2 cellular contexts compared by ENCODE assay signal in the genomic region with DNA sequence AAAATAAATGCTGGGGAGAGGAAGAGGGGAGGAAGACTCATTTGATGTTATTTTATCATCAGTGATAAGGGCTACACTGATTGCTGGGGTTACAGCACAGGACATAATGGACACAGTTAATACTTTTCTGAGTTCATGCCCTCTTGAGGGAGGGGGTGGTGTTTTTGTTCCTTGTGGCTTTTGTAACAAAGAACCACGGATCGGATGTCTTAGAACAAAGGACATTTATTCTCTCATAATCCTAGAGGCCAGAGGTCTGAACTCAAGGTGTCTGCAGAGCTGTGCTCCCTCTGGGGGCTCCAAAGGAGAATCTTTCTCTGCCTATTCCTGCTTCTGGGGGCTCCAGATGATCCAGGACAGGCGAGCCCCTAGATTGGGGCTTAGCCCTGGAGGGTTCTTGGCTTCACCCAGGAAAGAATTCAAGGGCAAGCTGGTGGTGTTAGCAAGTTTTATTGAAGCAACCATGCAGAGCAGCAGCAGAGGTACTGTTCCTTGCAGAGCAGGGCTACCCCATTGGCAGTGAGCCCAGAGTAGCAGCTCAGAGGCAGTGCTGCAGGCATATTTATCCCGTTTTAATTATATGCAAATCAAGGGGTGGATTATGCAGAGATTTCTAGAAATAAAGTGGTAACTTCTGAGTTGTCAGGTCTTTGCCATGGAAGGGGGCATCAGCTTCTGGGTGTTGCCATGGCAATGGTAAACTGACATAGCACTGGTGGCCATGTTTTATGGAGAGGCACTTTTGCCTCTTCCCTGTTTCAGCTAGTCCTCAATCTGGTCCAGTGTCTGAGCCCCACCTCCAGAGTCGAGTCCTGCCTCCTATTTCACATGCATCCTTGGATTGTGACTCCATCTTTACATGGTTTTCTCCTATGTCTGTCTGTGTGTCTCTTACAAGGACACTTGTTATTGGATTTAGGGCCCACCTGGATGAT.
TF ChIP-seq lines count a peak whose summit lies in the region.

No MANE protein-coding gene starts in this region.

TF ChIP-seq in Ishikawa, 13 proteins besides CTCF, POLR2A, EP300 and RAD21:
- no peak for TF ChIP-seq YY1 (IDR thresholded peaks at IDR 0.05; ENCODE audit: low read depth)
- TF ChIP-seq TAF1 (IDR thresholded peaks at IDR 0.05; ENCODE audit: low read depth) = no peak
- TF ChIP-seq TEAD4 (IDR thresholded peaks at IDR 0.05) = no peak
- TF ChIP-seq, protein P1, sequence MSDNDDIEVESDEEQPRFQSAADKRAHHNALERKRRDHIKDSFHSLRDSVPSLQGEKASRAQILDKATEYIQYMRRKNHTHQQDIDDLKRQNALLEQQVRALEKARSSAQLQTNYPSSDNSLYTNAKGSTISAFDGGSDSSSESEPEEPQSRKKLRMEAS (IDR thresholded peaks at IDR 0.05) = no peak
- no peak for TF ChIP-seq FOXM1 (IDR thresholded peaks at IDR 0.05; ENCODE audit: borderline replicate concordance, low read depth)
- TF ChIP-seq, protein P2, sequence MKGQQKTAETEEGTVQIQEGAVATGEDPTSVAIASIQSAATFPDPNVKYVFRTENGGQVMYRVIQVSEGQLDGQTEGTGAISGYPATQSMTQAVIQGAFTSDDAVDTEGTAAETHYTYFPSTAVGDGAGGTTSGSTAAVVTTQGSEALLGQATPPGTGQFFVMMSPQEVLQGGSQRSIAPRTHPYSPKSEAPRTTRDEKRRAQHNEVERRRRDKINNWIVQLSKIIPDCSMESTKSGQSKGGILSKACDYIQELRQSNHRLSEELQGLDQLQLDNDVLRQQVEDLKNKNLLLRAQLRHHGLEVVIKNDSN (IDR thresholded peaks at IDR 0.05) = no peak
- no peak for TF ChIP-seq ZBTB7A (IDR thresholded peaks at IDR 0.05; ENCODE audit: low read depth)
- TF ChIP-seq NFIC (IDR thresholded peaks at IDR 0.05) = peak; percentile 40; the same call in 1 of the 2 replicates

TF ChIP-seq in HepG2, 621 proteins besides CTCF, POLR2A, EP300 and RAD21:
- TF ChIP-seq ZSCAN21 (CRISPR knock-in tag; IDR thresholded peaks at IDR 0.05; ENCODE audit: borderline replicate concordance) = no peak
- TF ChIP-seq ZNF30 (CRISPR knock-in tag; IDR thresholded peaks at IDR 0.05) = no peak
- no peak for TF ChIP-seq ZC3H13 (CRISPR knock-in tag; IDR thresholded peaks at IDR 0.05)
- no peak for TF ChIP-seq ZFP1 (CRISPR knock-in tag; IDR thresholded peaks at IDR 0.05)
- no peak for TF ChIP-seq PCBP2 (optimal IDR thresholded peaks at IDR 0.05; ENCODE audit: low read depth, low read length, poor library complexity, severe bottlenecking)
- TF ChIP-seq CC2D1A (CRISPR knock-in tag; IDR thresholded peaks at IDR 0.05) = no peak
- TF ChIP-seq, protein P3, sequence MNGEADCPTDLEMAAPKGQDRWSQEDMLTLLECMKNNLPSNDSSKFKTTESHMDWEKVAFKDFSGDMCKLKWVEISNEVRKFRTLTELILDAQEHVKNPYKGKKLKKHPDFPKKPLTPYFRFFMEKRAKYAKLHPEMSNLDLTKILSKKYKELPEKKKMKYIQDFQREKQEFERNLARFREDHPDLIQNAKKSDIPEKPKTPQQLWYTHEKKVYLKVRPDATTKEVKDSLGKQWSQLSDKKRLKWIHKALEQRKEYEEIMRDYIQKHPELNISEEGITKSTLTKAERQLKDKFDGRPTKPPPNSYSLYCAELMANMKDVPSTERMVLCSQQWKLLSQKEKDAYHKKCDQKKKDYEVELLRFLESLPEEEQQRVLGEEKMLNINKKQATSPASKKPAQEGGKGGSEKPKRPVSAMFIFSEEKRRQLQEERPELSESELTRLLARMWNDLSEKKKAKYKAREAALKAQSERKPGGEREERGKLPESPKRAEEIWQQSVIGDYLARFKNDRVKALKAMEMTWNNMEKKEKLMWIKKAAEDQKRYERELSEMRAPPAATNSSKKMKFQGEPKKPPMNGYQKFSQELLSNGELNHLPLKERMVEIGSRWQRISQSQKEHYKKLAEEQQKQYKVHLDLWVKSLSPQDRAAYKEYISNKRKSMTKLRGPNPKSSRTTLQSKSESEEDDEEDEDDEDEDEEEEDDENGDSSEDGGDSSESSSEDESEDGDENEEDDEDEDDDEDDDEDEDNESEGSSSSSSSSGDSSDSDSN (CRISPR knock-in tag; IDR thresholded peaks at IDR 0.05) = no peak
- no peak for TF ChIP-seq NR1H2 (CRISPR knock-in tag; IDR thresholded peaks at IDR 0.05; ENCODE audit: borderline replicate concordance, low read depth)
- TF ChIP-seq, protein P4, sequence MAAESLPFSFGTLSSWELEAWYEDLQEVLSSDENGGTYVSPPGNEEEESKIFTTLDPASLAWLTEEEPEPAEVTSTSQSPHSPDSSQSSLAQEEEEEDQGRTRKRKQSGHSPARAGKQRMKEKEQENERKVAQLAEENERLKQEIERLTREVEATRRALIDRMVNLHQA (CRISPR knock-in tag; IDR thresholded peaks at IDR 0.05) = no peak
- no peak for TF ChIP-seq AKAP8 (CRISPR knock-in tag; IDR thresholded peaks at IDR 0.05)
- TF ChIP-seq LCORL (IDR thresholded peaks at IDR 0.05) = no peak
- TF ChIP-seq LCORL (CRISPR knock-in tag; IDR thresholded peaks at IDR 0.05) = no peak
- TF ChIP-seq SIX1 (CRISPR knock-in tag; IDR thresholded peaks at IDR 0.05; ENCODE audit: borderline replicate concordance) = no peak
- TF ChIP-seq, protein P1 (IDR thresholded peaks at IDR 0.05) = no peak
TF ChIP-seq in HepG2: peak in this region for 0.
